Comparison of ENCODE assay signal across 8 cellular contexts in genomic region chr10:29582769-29583168, GRCh38. TPM values are rescaled to one million over a fixed set of nuclear protein-coding genes. Genes with fewer than 3 reads are reported as not detected.
DNase-seq lines count a peak whose midpoint lies in the region; ATAC-seq and TF ChIP-seq lines count a peak whose summit lies in the region.
"Not testable (repeated sequence)": the region's sequence is repeated elsewhere in the genome, so short reads cannot be mapped to it uniquely, and the experiment has no call there.

No MANE protein-coding gene starts in this region.

- H4K20me1 ChIP-seq in PC-3 (ENCODE audit: low read length); osteoblast (ENCODE audit: insufficient read depth, low read length): not testable (repeated sequence)

- peaks cover 14% of the 10 kb centered on the region for H3K4me1 Mint-ChIP-seq in activated CD4-positive, alpha-beta memory T cell treated with anti-CD3 and anti-CD28 coated beads for 36 hours (ENCODE audit: low read depth)

- H3K9ac ChIP-seq in PC-3 (ENCODE audit: low read length) = peak overlapping the region; percentile 39

- POLR2A ChIA-PET in PC-3 (lab: Charles Lee; ENCODE audit: unreplicated experiment); activated CD4-positive, alpha-beta memory T cell treated with anti-CD3 and anti-CD28 coated beads for 36 hours (lab: Charles Lee): not testable (repeated sequence)

- H3K4me1 ChIP-seq in PC-3 (ENCODE audit: insufficient read depth, low read length) (peaks cover 11% of the 10 kb centered on the region), osteoblast (ENCODE audit: insufficient read depth, low read length) (peaks cover 15% of the 10 kb centered on the region)

- H3K9me3 ChIP-seq in PC-3 (ENCODE audit: low read length); osteoblast (ENCODE audit: low read depth, low read length): not testable (repeated sequence)

- peak overlapping the region; percentile 1; the same call in 1 of the 2 replicates for H3K4me2 ChIP-seq in PC-3 (ENCODE audit: low read length)
- H3K4me2 ChIP-seq in osteoblast (ENCODE audit: insufficient read depth, low read length) = not testable (repeated sequence)

- H3K9me3 Mint-ChIP-seq in activated CD4-positive, alpha-beta memory T cell treated with anti-CD3 and anti-CD28 coated beads for 36 hours = not testable (repeated sequence)

- H3K79me2 ChIP-seq in PC-3 (ENCODE audit: low read length) = not testable (repeated sequence)
- peaks cover 41% of the 10 kb centered on the region for H3K79me2 ChIP-seq in osteoblast (ENCODE audit: insufficient read depth, low read length)

- H3K4me3 Mint-ChIP-seq in activated CD4-positive, alpha-beta memory T cell treated with anti-CD3 and anti-CD28 coated beads for 36 hours = not testable (repeated sequence)

- in situ Hi-C loops in astrocyte of the spinal cord (cut with HindIII; ENCODE audit: low sequenced_read_pairs) = not testable (repeated sequence)

- not testable (repeated sequence) for H3K27me3 ChIP-seq in PC-3 (ENCODE audit: low read length); osteoblast (ENCODE audit: insufficient read depth, low read length)

- DNase-seq in AG10803 (ENCODE audit: low read depth) = peak; percentile 37
- peak; percentile 74 for DNase-seq in PC-3
- DNase-seq in activated CD4-positive, alpha-beta memory T cell treated with anti-CD3 and anti-CD28 coated beads for 36 hours = peak; percentile 30
- peak; percentile 73 for DNase-seq in astrocyte of the spinal cord (ENCODE audit: low read depth, low spot score)
- peak; percentile 44 for DNase-seq in epithelial cell of proximal tubule (ENCODE audit: low read depth)
- peak; percentile 63 for DNase-seq in glomerular visceral epithelial cell (ENCODE audit: extremely low spot score)
- DNase-seq in osteoblast (ENCODE audit: insufficient read length, low spot score, missing footprints) = peak; percentile 34
- DNase-seq in stromal cell of bone marrow (ENCODE audit: low read depth) = peak; percentile 60

- H3K4me3 ChIP-seq in AG10803 (ENCODE audit: low read length); PC-3 (ENCODE audit: low read length); astrocyte of the spinal cord (ENCODE audit: low read depth, low read length); epithelial cell of proximal tubule (ENCODE audit: low read depth, low read length); osteoblast (ENCODE audit: insufficient read depth, low read length): not testable (repeated sequence)

- not testable (repeated sequence) for H2AFZ ChIP-seq in PC-3 (ENCODE audit: low read length); osteoblast (ENCODE audit: low read length)

- H3K27me3 Mint-ChIP-seq in activated CD4-positive, alpha-beta memory T cell treated with anti-CD3 and anti-CD28 coated beads for 36 hours = not testable (repeated sequence)

- peak; percentile 80 for ATAC-seq in PC-3

- H3K27ac Mint-ChIP-seq in activated CD4-positive, alpha-beta memory T cell treated with anti-CD3 and anti-CD28 coated beads for 36 hours = not testable (repeated sequence)

- not testable (repeated sequence) for H3K9me2 ChIP-seq in PC-3 (replicated peaks; ENCODE audit: low read length)

- intact Hi-C loops in PC-3 (cut with micrococcal nuclease); activated CD4-positive, alpha-beta memory T cell treated with anti-CD3 and anti-CD28 coated beads for 36 hours (cut with micrococcal nuclease): not testable (repeated sequence)

- CTCF ChIA-PET in PC-3 (lab: Charles Lee) = not testable (repeated sequence)
- CTCF ChIA-PET in activated CD4-positive, alpha-beta memory T cell treated with anti-CD3 and anti-CD28 coated beads for 36 hours (lab: Charles Lee) = interaction anchor here (0.6 to 1.4 kb wide), 3 partner anchors 78 to 154 kb away, joined by 3 to 4 read pairs (median 3); no protein-coding TSS in a partner anchor

- not testable (repeated sequence) for H3F3A ChIP-seq in PC-3 (ENCODE audit: low read length, unreplicated experiment)

- not testable (repeated sequence) for H3K36me3 ChIP-seq in PC-3 (ENCODE audit: low read depth, low read length); osteoblast (ENCODE audit: insufficient read depth, low read length)

- not testable (repeated sequence) for H3K36me3 Mint-ChIP-seq in activated CD4-positive, alpha-beta memory T cell treated with anti-CD3 and anti-CD28 coated beads for 36 hours

- not testable (repeated sequence) for TF ChIP-seq CTCF in AG10803 (conservative IDR thresholded peaks at IDR 0.05; ENCODE audit: low read length); PC-3 (conservative IDR thresholded peaks at IDR 0.05; ENCODE audit: low read depth, low read length); astrocyte of the spinal cord (IDR thresholded peaks at IDR 0.05; ENCODE audit: low read depth, low read length); epithelial cell of proximal tubule (conservative IDR thresholded peaks at IDR 0.05; ENCODE audit: low read depth, low read length); osteoblast (IDR thresholded peaks at IDR 0.05; ENCODE audit: extremely low read depth, low read depth, low read length)

- peak overlapping the region; percentile 78 for H3K27ac ChIP-seq in PC-3 (ENCODE audit: low read length)
- H3K27ac ChIP-seq in osteoblast (ENCODE audit: low read depth, low read length) = peak overlapping the region; percentile 76

- BruUV-seq in PC-3 (replicated peaks; lab: Mats Ljungman, UMichigan) = not testable (repeated sequence)

RNA-seq across cellular contexts. Expression of gene SVIL, which starts 52.0 kb away (rescaled TPM):
- total RNA-seq in PC-3 (2014; rRNA removed) = 19.2 and 27.2 TPM in 2 replicates
- total RNA-seq in activated CD4-positive, alpha-beta memory T cell treated with anti-CD3 and anti-CD28 coated beads for 36 hours = 10 to 100 TPM in 1 of 2 experiments, 1 to 10 TPM in 1; 9.4 to 12.0 TPM
- total RNA-seq in epithelial cell of proximal tubule = 52.9 and 58.5 TPM in 2 replicates
- 36.9 and 122 TPM in 2 replicates for total RNA-seq in osteoblast
